16 cellular contexts compared by ENCODE assay signal in the genomic region with DNA sequence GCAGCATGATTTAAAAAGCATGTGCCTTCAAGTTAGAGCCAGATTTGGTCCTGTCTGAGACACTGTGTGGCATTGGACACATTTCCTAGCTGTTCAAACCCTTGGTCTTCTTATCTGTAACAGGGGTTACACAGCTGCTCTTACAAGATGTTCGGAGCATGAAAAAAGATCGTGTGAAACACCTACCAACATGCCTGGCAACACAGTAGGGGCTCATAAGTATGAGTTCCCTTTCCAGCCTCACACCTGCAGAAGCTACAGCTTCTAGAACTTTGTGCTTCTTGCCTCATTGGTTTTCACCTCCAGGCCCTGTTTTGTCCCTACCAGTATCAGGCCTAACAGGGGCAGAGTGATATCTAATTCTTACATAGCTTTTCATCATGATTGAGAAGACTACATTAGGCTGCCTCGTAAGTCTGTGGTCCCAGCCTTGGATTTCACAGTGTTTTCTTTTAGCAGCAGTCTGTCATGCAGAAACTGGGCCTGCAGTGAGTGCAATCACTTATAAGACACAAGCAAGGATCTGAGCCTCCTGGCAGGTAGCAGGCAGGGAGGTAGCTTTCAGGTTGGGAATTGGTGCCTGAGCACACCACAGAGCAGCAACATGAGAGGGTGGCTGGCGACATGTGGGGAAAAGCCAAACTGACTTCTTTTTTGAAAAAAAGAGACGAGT.
DNase-seq lines count a peak whose midpoint lies in the region; ATAC-seq, FAIRE-seq and TF ChIP-seq lines count a peak whose summit lies in the region.
"Had no signal": no experiment of that assay in that cellular context is flagged by ENCODE, and none has a peak within 500 bp of the region (broad histone marks: within the 10 kb centered on the region; RNA-seq: fewer than 3 reads in every experiment).

No MANE protein-coding gene starts in this region.

- no peak overlapping the region for H4K8ac ChIP-seq in H1 (ENCODE audit: extremely low read depth, insufficient read depth, low read length)
- H4K8ac ChIP-seq in trophoblast cell (ENCODE audit: low read depth, low read length): no peak overlapping the region

- no peak for TF ChIP-seq RAD21 in H1 (IDR thresholded peaks at IDR 0.05 in 1 of 2, conservative IDR thresholded peaks at IDR 0.05 in 1 of 2; ENCODE audit: low read depth in 2 of 2, low read length in 2 of 2)

- intact Hi-C loops in CD8-positive, alpha-beta T cell (cut with DNase I, micrococcal nuclease): no loop called here

- H3K23me2 ChIP-seq in H1 (ENCODE audit: low read depth, low read length): peaks cover 2% of the 10 kb centered on the region; the same call in 1 of the 2 replicates

- H3K9me3 Mint-ChIP-seq in CD8-positive, alpha-beta T cell: no peaks in the 10 kb centered on the region

- H2AK5ac ChIP-seq in H1 (ENCODE audit: low read depth, low read length) (0 out of 2 replicates have a peak overlapping the region, but pooled peaks have one; percentile 33), trophoblast cell (ENCODE audit: low read length) (no peak overlapping the region)

- H3K4me1 Mint-ChIP-seq in CD8-positive, alpha-beta T cell (ENCODE audit: low read depth): peaks cover 33% of the 10 kb centered on the region

- H4K91ac ChIP-seq in H1 (replicated peaks; ENCODE audit: insufficient read length, low read length) (no peak overlapping the region), trophoblast cell (ENCODE audit: low read depth, low read length) (peak overlapping the region; percentile 8)

- H3K79me1 ChIP-seq in H1 (ENCODE audit: low read depth, low read length): no peaks in the 10 kb centered on the region
- H3K79me1 ChIP-seq in trophoblast cell (ENCODE audit: low read length): peaks cover 6% of the 10 kb centered on the region

- 88% methylated on average over 5 of the region's 5 CpGs; no CpG with 5 or more reads in 1 of the 2 experiments for WGBS in H1 (ENCODE audit: extremely low coverage in 1 of 2, insufficient coverage in 1 of 2, insufficient read length in 1 of 2, insufficient replicate concordance in 2 of 2, low coverage in 1 of 2, low lambda C conversion rate in 2 of 2, missing lambda C conversion rate in 1 of 2), 2 experiments
- WGBS in trophoblast cell (ENCODE audit: extremely low coverage, insufficient coverage, insufficient read length): no CpG with 5 or more reads among the region's 5 CpGs

- peak overlapping the region; percentile 17; the same call in 1 of the 2 replicates for H3K9ac ChIP-seq in OCI-LY1 (ENCODE audit: low read length)
- H3K9ac ChIP-seq in H1 (replicated peaks in 1 of 4; ENCODE audit: extremely low read depth in 1 of 4, low read depth in 3 of 4, low read length in 3 of 4): no peak overlapping the region
- no peak overlapping the region for H3K9ac ChIP-seq in trophoblast cell (ENCODE audit: low read length)

- H3K18ac ChIP-seq in H1 (ENCODE audit: extremely low read depth, low read length): no peak overlapping the region
- no peak overlapping the region for H3K18ac ChIP-seq in trophoblast cell (ENCODE audit: low read length)

- H3K36me3 ChIP-seq in CD8-positive, alpha-beta T cell (ENCODE audit: insufficient read depth, low read length): peaks cover 1% of the 10 kb centered on the region
- peaks cover 43% of the 10 kb centered on the region for H3K36me3 ChIP-seq in OCI-LY1 (ENCODE audit: insufficient read depth, low read length)
- H3K36me3 ChIP-seq in H1 (ENCODE audit: control insufficient read depth in 2 of 4, insufficient read depth in 4 of 4, low read length in 3 of 4): no peaks in the 10 kb centered on the region
- peaks cover 7% of the 10 kb centered on the region in 2 experiments for H3K36me3 ChIP-seq in trophoblast cell (ENCODE audit: control insufficient read depth in 1 of 2, insufficient read depth in 2 of 2, low read length in 2 of 2)
- H3K36me3 ChIP-seq: pancreas had no signal

- no peak overlapping the region for H4K5ac ChIP-seq in H1 (ENCODE audit: insufficient read length, low read depth, low read length)

- TF ChIP-seq POLR2A in H1 (IDR thresholded peaks at IDR 0.05; ENCODE audit: control extremely low read depth in 1 of 2, low read depth in 2 of 2, low read length in 2 of 2): no peak

- ATAC-seq in CD8-positive, alpha-beta T cell: no peak
- ATAC-seq in HG03457 (IDR thresholded peaks at IDR 0.05; ENCODE audit: unreplicated experiment): no peak
- ATAC-seq: body of pancreas, K562, left cardiac atrium, pancreas, SK-N-SH treated with all-trans-retinoic acid at 6 μM for 48 hours had no signal

- H3K79me2 ChIP-seq in OCI-LY1 (ENCODE audit: insufficient read depth, low read length) (no peaks in the 10 kb centered on the region), H1 (ENCODE audit: control insufficient read depth in 1 of 2, insufficient read depth in 2 of 2, low read length in 2 of 2) (no peaks in the 10 kb centered on the region), trophoblast cell (ENCODE audit: control insufficient read depth, insufficient read depth, low read length, poor library complexity) (peaks cover 2% of the 10 kb centered on the region)

- H2BK12ac ChIP-seq in H1 (ENCODE audit: low read depth, low read length) (peak overlapping the region; percentile 56; the same call in 1 of the 2 replicates), trophoblast cell (ENCODE audit: low read length) (no peak overlapping the region)

- H3K27me3 ChIP-seq in CD8-positive, alpha-beta T cell (ENCODE audit: insufficient read depth, low read length): no peaks in the 10 kb centered on the region
- no peaks in the 10 kb centered on the region for H3K27me3 ChIP-seq in OCI-LY1 (ENCODE audit: insufficient read depth, low read length)
- H3K27me3 ChIP-seq in H1 (replicated peaks in 1 of 4; ENCODE audit: control insufficient read depth in 3 of 4, extremely low read depth in 1 of 4, insufficient read depth in 3 of 4, low read length in 3 of 4): no peaks in the 10 kb centered on the region
- H3K27me3 ChIP-seq in trophoblast cell (ENCODE audit: insufficient read depth, low read length): no peaks in the 10 kb centered on the region
- H3K27me3 ChIP-seq: body of pancreas, pancreas had no signal

- 0 out of 2 replicates have a peak overlapping the region, but pooled peaks have one; percentile 23 for H2BK15ac ChIP-seq in H1 (ENCODE audit: low read length)

- H4K20me1 ChIP-seq in OCI-LY1 (ENCODE audit: insufficient read depth, low read length) (no peaks in the 10 kb centered on the region), H1 (replicated peaks in 1 of 2; ENCODE audit: control insufficient read depth in 1 of 2, insufficient read depth in 2 of 2, low read length in 2 of 2) (no peaks in the 10 kb centered on the region)

- peak in 1 of 7 experiments; percentile 9 for DNase-seq in CD8-positive, alpha-beta T cell
- DNase-seq in H1 (ENCODE audit: low read depth in 1 of 2, low spot score in 2 of 2): peak in 1 of 2 experiments; percentile 34
- no peak for DNase-seq in trophoblast cell
- no peak for DNase-seq in stimulated activated CD4-positive, alpha-beta T cell treated with anti-CD3 and anti-CD28 coated beads, Interleukin-4, amount 100 ng/mL, for 4 hours
- DNase-seq in dedifferentiated amniotic fluid mesenchymal stem cell (ENCODE audit: extremely low spot score): no peak
- DNase-seq in activated gamma-delta T cell treated with Interleukin-2 at 50 U/mL for 16 hours: no peak
- DNase-seq: activated CD4-positive, CD25-positive, alpha-beta regulatory T cell; left cardiac atrium; NCI-H2029 treated with DMSO at 0.1 percent for 48 hours had no signal

- H3K27ac Mint-ChIP-seq in CD8-positive, alpha-beta T cell: peak overlapping the region; percentile 60

- TF ChIP-seq EP300 in H1 (IDR thresholded peaks at IDR 0.05; ENCODE audit: borderline replicate concordance in 1 of 2, low read depth in 2 of 2, low read length in 2 of 2): no peak

- no peaks in the 10 kb centered on the region for H3K9me2 ChIP-seq in OCI-LY1 (ENCODE audit: low read depth, low read length)

- POLR2A ChIA-PET in CD8-positive, alpha-beta T cell (lab: Charles Lee): interaction anchor here (1.1 kb wide), 1 partner anchor 69 kb away, joined by 5 read pairs; no protein-coding TSS in a partner anchor
- POLR2A ChIA-PET in H1 (lab: Charles Lee; ENCODE audit: partially characterized antibody): interaction anchor here (0.6 to 2.6 kb wide), 2 partner anchors 16 to 409 kb away, joined by 3 to 7 read pairs; no protein-coding TSS in a partner anchor

- no peak overlapping the region for H2BK120ac ChIP-seq in H1 (replicated peaks; ENCODE audit: low read depth, low read length)
- no peak overlapping the region for H2BK120ac ChIP-seq in trophoblast cell (ENCODE audit: insufficient read depth, low read length, poor library complexity)

- H3K4me2 ChIP-seq in OCI-LY1 (ENCODE audit: low read length): no peak overlapping the region; the same call in 1 of the 2 replicates
- no peak overlapping the region for H3K4me2 ChIP-seq in H1 (ENCODE audit: insufficient read depth in 1 of 2, low read depth in 2 of 2, low read length in 2 of 2)
- no peak overlapping the region for H3K4me2 ChIP-seq in trophoblast cell (ENCODE audit: low read length)

- H3K36me3 Mint-ChIP-seq in CD8-positive, alpha-beta T cell: peaks cover 6% of the 10 kb centered on the region

- no peak for FAIRE-seq in H1 (lab: Jason Lieb, UNC)
- FAIRE-seq: endothelial cell of umbilical vein, K562, pancreas had no signal

- no peak for TF ChIP-seq CTCF in CD8-positive, alpha-beta T cell (IDR thresholded peaks at IDR 0.05)
- TF ChIP-seq CTCF in OCI-LY1 (IDR thresholded peaks at IDR 0.05; ENCODE audit: low read length) (no peak), H1 (IDR thresholded peaks at IDR 0.05; ENCODE audit: control extremely low read depth in 1 of 3, insufficient read depth in 1 of 3, low read depth in 1 of 3, low read length in 3 of 3) (no peak)

- H2BK5ac ChIP-seq in H1 (ENCODE audit: low read depth, low read length) (no peak overlapping the region; the same call in 1 of the 2 replicates), trophoblast cell (ENCODE audit: low read depth, low read length, poor library complexity) (no peak overlapping the region)

- H2AFZ ChIP-seq in OCI-LY1 (ENCODE audit: low read length) (no peak overlapping the region), H1 (ENCODE audit: low read length) (no peak overlapping the region), trophoblast cell (ENCODE audit: insufficient read depth, low read length, poor library complexity) (no peak overlapping the region)

- no peak overlapping the region for H2BK20ac ChIP-seq in H1 (ENCODE audit: low read length)

- no peaks in the 10 kb centered on the region for H3K9me3 ChIP-seq in CD8-positive, alpha-beta T cell (ENCODE audit: low read length)
- H3K9me3 ChIP-seq in OCI-LY1 (ENCODE audit: low read length): no peaks in the 10 kb centered on the region
- no peaks in the 10 kb centered on the region for H3K9me3 ChIP-seq in H1 (ENCODE audit: insufficient read depth in 2 of 2, low read depth in 1 of 2, low read length in 1 of 2)
- no peaks in the 10 kb centered on the region for H3K9me3 ChIP-seq in trophoblast cell (ENCODE audit: insufficient read depth, low read depth, low read length)
- H3K9me3 ChIP-seq: body of pancreas, pancreas had no signal

- peaks cover 15% of the 10 kb centered on the region for H3K4me1 ChIP-seq in CD8-positive, alpha-beta T cell (ENCODE audit: insufficient read depth, low read length)
- H3K4me1 ChIP-seq in OCI-LY1 (ENCODE audit: insufficient read depth, low read length, severe bottlenecking) (peaks cover 46% of the 10 kb centered on the region), H1 (replicated peaks in 1 of 4; ENCODE audit: control insufficient read depth in 3 of 4, insufficient read depth in 4 of 4, low read length in 3 of 4) (peaks cover 14 to 24% (median 20%) of the 10 kb centered on the region in 4 experiments), trophoblast cell (ENCODE audit: control insufficient read depth in 1 of 2, insufficient read depth in 2 of 2, low read length in 2 of 2) (peaks cover 6 to 9% of the 10 kb centered on the region in 2 experiments)

- H3K4ac ChIP-seq in H1 (replicated peaks; ENCODE audit: insufficient read length, low read depth, low read length): no peak overlapping the region
- no peak overlapping the region for H3K4ac ChIP-seq in trophoblast cell (ENCODE audit: low read depth, low read length)

- H3K23ac ChIP-seq in H1 (ENCODE audit: insufficient read length) (no peak overlapping the region), trophoblast cell (ENCODE audit: low read length) (no peak overlapping the region)

- H3F3A ChIP-seq in OCI-LY1 (ENCODE audit: insufficient read depth, low read length): no peaks in the 10 kb centered on the region; the same call in 1 of the 2 replicates

- no peak overlapping the region for H4K12ac ChIP-seq in trophoblast cell (ENCODE audit: low read depth, low read length)

- no peak overlapping the region for H3K14ac ChIP-seq in H1 (ENCODE audit: insufficient read length)
- H3K14ac ChIP-seq in trophoblast cell (ENCODE audit: low read length): no peak overlapping the region

- no peak overlapping the region for H3K4me3 ChIP-seq in CD8-positive, alpha-beta T cell (ENCODE audit: low read depth, low read length)
- no peak overlapping the region for H3K4me3 ChIP-seq in OCI-LY1 (ENCODE audit: low read depth, low read length, poor library complexity, severe bottlenecking)
- no peak overlapping the region for H3K4me3 ChIP-seq in H1 (ENCODE audit: extremely low read depth in 1 of 4, insufficient read depth in 2 of 4, low read depth in 3 of 4, low read length in 4 of 4)
- H3K4me3 ChIP-seq in trophoblast cell (ENCODE audit: low read depth, low read length): no peak overlapping the region
- H3K4me3 ChIP-seq: body of pancreas, K562, pancreas had no signal

- no peak overlapping the region for H3K4me3 Mint-ChIP-seq in CD8-positive, alpha-beta T cell

- no peaks in the 10 kb centered on the region for H3K27me3 Mint-ChIP-seq in CD8-positive, alpha-beta T cell (ENCODE audit: low read depth)

- CTCF ChIA-PET in CD8-positive, alpha-beta T cell (lab: Charles Lee): interaction anchor here (1.4 kb wide), 1 partner anchor 69 kb away, joined by 8 read pairs; no protein-coding TSS in a partner anchor
- CTCF ChIA-PET in H1 (lab: Charles Lee; ENCODE audit: partially characterized antibody): interaction anchor here (0.5 to 2.3 kb wide), 11 partner anchors 10 to 552 kb away, joined by 3 to 11 read pairs (median 3); no protein-coding TSS in a partner anchor

- no peak overlapping the region for H3K27ac ChIP-seq in CD8-positive, alpha-beta T cell (ENCODE audit: low read depth, low read length)
- H3K27ac ChIP-seq in OCI-LY1 (ENCODE audit: low read depth, low read length, poor library complexity, severe bottlenecking): peak overlapping the region; percentile 87
- H3K27ac ChIP-seq in H1 (ENCODE audit: low read depth, low read length): no peak overlapping the region
- H3K27ac ChIP-seq in trophoblast cell (ENCODE audit: low read depth, low read length): no peak overlapping the region
- H3K27ac ChIP-seq: body of pancreas, pancreas had no signal

- H3K56ac ChIP-seq in H1 (replicated peaks; ENCODE audit: insufficient read length, low read depth, low read length): no peak overlapping the region
